Comparison of ENCODE assay signal across 1 cellular context in the genomic region with DNA sequence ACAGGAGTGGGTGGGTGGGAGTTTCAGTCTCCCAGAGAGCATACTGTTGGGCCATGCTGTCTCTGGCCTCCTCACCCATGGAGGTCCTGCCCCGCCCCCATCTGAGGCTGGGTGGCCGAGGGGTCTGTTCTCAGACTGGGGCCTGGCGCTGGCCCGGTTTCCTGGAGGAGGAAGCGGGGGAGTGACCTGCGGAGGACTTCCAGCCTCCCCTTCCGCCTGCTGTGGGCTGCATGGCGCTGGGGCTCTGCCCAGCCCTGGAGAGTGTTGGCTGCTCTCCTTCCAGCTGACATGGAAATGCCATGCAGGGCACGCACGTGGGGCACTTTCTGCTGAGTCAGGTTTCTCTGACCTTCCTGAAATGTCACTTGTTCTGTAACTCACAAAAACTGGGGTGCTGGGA.
TF ChIP-seq lines count a peak whose summit lies in the region.

No MANE protein-coding gene starts in this region.

TF ChIP-seq in endothelial cell of umbilical vein, 7 proteins besides CTCF, POLR2A, EP300 and RAD21 (continued from another document):
- peak; percentile 29 for TF ChIP-seq POLR2AphosphoS5 (IDR thresholded peaks at IDR 0.05; ENCODE audit: insufficient read depth, low read depth, low read length)
